Comparison of ENCODE assay signal across 18 cellular contexts in the genomic region with DNA sequence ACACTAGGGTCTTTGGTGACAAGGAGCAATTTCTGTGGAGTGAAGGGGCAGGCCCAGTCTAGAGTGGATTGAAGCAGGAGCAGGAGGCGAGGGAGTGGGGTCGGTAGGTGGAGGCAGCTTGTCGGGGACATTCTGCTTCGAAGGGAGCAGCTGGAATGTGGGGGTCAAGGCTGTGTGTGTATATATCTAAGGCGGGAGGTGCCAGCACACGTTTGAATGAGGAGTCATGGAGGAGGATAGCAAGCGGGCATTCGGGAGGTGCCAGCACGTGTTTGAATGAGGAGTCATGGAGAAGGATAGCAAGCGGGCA. TPM values are rescaled to one million over a fixed set of nuclear protein-coding genes. Genes with fewer than 3 reads are reported as not detected.
DNase-seq lines count a peak whose midpoint lies in the region; ATAC-seq, FAIRE-seq and TF ChIP-seq lines count a peak whose summit lies in the region.
"Had no signal": no experiment of that assay in that cellular context is flagged by ENCODE, and none has a peak within 500 bp of the region (broad histone marks: within the 10 kb centered on the region; RNA-seq: fewer than 3 reads in every experiment).

No MANE protein-coding gene starts in this region.

- H3K4me3 Mint-ChIP-seq in immature natural killer cell = no peak overlapping the region
- H3K4me3 Mint-ChIP-seq: B cell; CD4-positive, alpha-beta T cell had no signal

- H3K9me3 ChIP-seq in neuronal stem cell (replicated peaks in 1 of 2; ENCODE audit: control insufficient read depth in 2 of 2, insufficient read depth in 1 of 2, low read depth in 1 of 2, low read length in 2 of 2) (peaks cover 0 to 2% of the 10 kb centered on the region in 2 donors), spleen (no peaks in the 10 kb centered on the region)

- H3K9ac ChIP-seq in neuronal stem cell (ENCODE audit: low read depth, low read length, poor library complexity) = no peak overlapping the region
- H3K9ac ChIP-seq: GM23248 had no signal

- H3K18ac ChIP-seq in neuronal stem cell (ENCODE audit: low read length) = no peak overlapping the region

- H3K4me3 ChIP-seq in neuronal stem cell (ENCODE audit: low read length in 2 of 2) = peak overlapping the region in 1 of 2 donors; percentile 15
- no peak overlapping the region for H3K4me3 ChIP-seq in spleen
- H3K4me3 ChIP-seq: GM23248 had no signal

- in situ Hi-C loops in GM13977 (cut with MboI; ENCODE audit: low pct_unique_long_range_greater_than_20kb, low sequenced_read_pairs, unreplicated experiment) = loop anchor here (25.0 kb wide), 1 partner anchor 309 kb away; no protein-coding TSS in a partner anchor

- no peak overlapping the region for H3K4ac ChIP-seq in neuronal stem cell (ENCODE audit: low read length)

- peak; percentile 2 for DNase-seq in GM13977 (ENCODE audit: low spot score)
- no peak for DNase-seq in neuronal stem cell (ENCODE audit: low spot score)
- DNase-seq in urothelium cell line (ENCODE audit: low spot score) = peak; percentile 2
- DNase-seq in spleen = no peak
- no peak for DNase-seq in immature natural killer cell
- DNase-seq in stimulated activated CD4-positive, alpha-beta T cell treated with anti-CD3 and anti-CD28 coated beads, Interleukin-2, amount 100 ng/mL, for 48 hours = no peak
- DNase-seq: ACHN, C1 segment of cervical spinal cord, Calu3, DMS 273 treated with DMSO at 0.1 percent for 48 hours, GM23248 had no signal

- no peak overlapping the region for H2BK15ac ChIP-seq in neuronal stem cell (ENCODE audit: low read length)

- peaks cover 3 to 5% of the 10 kb centered on the region in 2 donors for H3K4me1 Mint-ChIP-seq in immature natural killer cell
- H3K4me1 Mint-ChIP-seq: B cell had no signal

- H3K27ac ChIP-seq in neuronal stem cell (replicated peaks; ENCODE audit: low read length) (no peak overlapping the region), spleen (no peak overlapping the region)
- H3K27ac ChIP-seq: GM23248, HL-60 had no signal

- TF ChIP-seq POLR2A in spleen (IDR thresholded peaks at IDR 0.05) = no peak

- intact Hi-C loops in spleen (cut with DNase I; ENCODE audit: low total_unique reads) = no loop called here

- no peak overlapping the region for H2AFZ ChIP-seq in neuronal stem cell (ENCODE audit: low read length)
- H2AFZ ChIP-seq: GM23248 had no signal

- H2BK12ac ChIP-seq in neuronal stem cell (ENCODE audit: low read length) = no peak overlapping the region

- H3K4me2 ChIP-seq in neuronal stem cell (ENCODE audit: insufficient read depth, low read length, poor library complexity, severe bottlenecking) = no peak overlapping the region

- peak overlapping the region; percentile 32 for H3K23ac ChIP-seq in neuronal stem cell (ENCODE audit: low read depth, low read length, poor library complexity)

- no peak overlapping the region for H3K14ac ChIP-seq in neuronal stem cell (ENCODE audit: low read length)

- no peak overlapping the region for H3K27ac Mint-ChIP-seq in immature natural killer cell
- H3K27ac Mint-ChIP-seq: B cell; CD4-positive, alpha-beta T cell had no signal

- ATAC-seq in esophagus mucosa = peak; percentile 27
- ATAC-seq: HCT116 had no signal

- no peak overlapping the region for H2AK5ac ChIP-seq in neuronal stem cell (ENCODE audit: low read depth, low read length)

- H4K91ac ChIP-seq in neuronal stem cell (ENCODE audit: low read depth, low read length, poor library complexity) = no peak overlapping the region

- no peak overlapping the region for H2BK5ac ChIP-seq in neuronal stem cell (ENCODE audit: low read length)

- no peak overlapping the region for H2BK120ac ChIP-seq in neuronal stem cell (ENCODE audit: low read depth, low read length)

- no peaks in the 10 kb centered on the region for H3K9me3 Mint-ChIP-seq in immature natural killer cell
- H3K9me3 Mint-ChIP-seq: CD4-positive, alpha-beta T cell had no signal

- H3K27me3 ChIP-seq in neuronal stem cell (ENCODE audit: control insufficient read depth in 3 of 3, insufficient read depth in 3 of 3, low read depth in 1 of 3, low read length in 3 of 3) (no peaks in the 10 kb centered on the region), spleen (replicated peaks in 1 of 7) (no peaks in the 10 kb centered on the region)

- WGBS in neuronal stem cell (ENCODE audit: extremely low coverage in 2 of 2, insufficient read length in 2 of 2, insufficient replicate concordance in 1 of 2), 2 donors = no CpG with 5 or more reads among the region's 10 CpGs
- WGBS in spleen, 5 donors = 86 to 91% (median 90%) methylated on average over 10 of the region's 10 CpGs

- FAIRE-seq in urothelium cell line (lab: Jason Lieb, UNC) = no peak
- FAIRE-seq: GM18507, H54 had no signal

- no peak overlapping the region for H4K8ac ChIP-seq in neuronal stem cell (ENCODE audit: low read depth, low read length)

- peaks cover 0 to 12% of the 10 kb centered on the region in 2 donors for H3K36me3 ChIP-seq in neuronal stem cell (replicated peaks in 1 of 2; ENCODE audit: control insufficient read depth in 2 of 2, insufficient read depth in 2 of 2, low read length in 2 of 2)
- H3K36me3 ChIP-seq in spleen = no peaks in the 10 kb centered on the region

- H3K27me3 Mint-ChIP-seq in immature natural killer cell (ENCODE audit: low read depth in 3 of 3) = no peaks in the 10 kb centered on the region
- H3K27me3 Mint-ChIP-seq: B cell; CD4-positive, alpha-beta T cell had no signal

- no peaks in the 10 kb centered on the region for H3K79me1 ChIP-seq in neuronal stem cell (ENCODE audit: low read depth, low read length)

- TF ChIP-seq CTCF in GM13977 (IDR thresholded peaks at IDR 0.05; ENCODE audit: extremely low read depth, insufficient read depth, missing control alignments) (no peak), spleen (IDR thresholded peaks at IDR 0.05 in 8 of 11, conservative IDR thresholded peaks at IDR 0.05 in 3 of 11) (no peak)

- H3K36me3 Mint-ChIP-seq in immature natural killer cell = peaks cover 0 to 4% (median 3%) of the 10 kb centered on the region in 3 donors

- H3K4me1 ChIP-seq in neuronal stem cell (ENCODE audit: control insufficient read depth in 2 of 2, insufficient read depth in 1 of 2, low read depth in 1 of 2, low read length in 2 of 2) (no peaks in the 10 kb centered on the region), spleen (no peaks in the 10 kb centered on the region)

RNA-seq across cellular contexts. Expression of a gene that starts 17.7 kb away (rescaled TPM):
- total RNA-seq in esophagus mucosa (0.64 TPM), spleen (1 to 10 TPM; 1.9 to 3.6 (median 2.8) TPM)
- 6.8 TPM for polyA plus RNA-seq in neuronal stem cell (2013, experiment 1 of 2)
- polyA plus RNA-seq in neuronal stem cell (2013, experiment 2 of 2) = 7.4 TPM
- polyA plus RNA-seq in spleen (1 to 10 TPM; 1.2 to 2.6 (median 2.1) TPM), immature natural killer cell (1 to 10 TPM; 3.2 to 4.6 (median 3.3) TPM)

RNA-seq across cellular contexts. Expression of a gene that starts 39.8 kb away (rescaled TPM):
- 69.3 TPM for total RNA-seq in esophagus mucosa
- 106 TPM for polyA plus RNA-seq in neuronal stem cell (2013, experiment 1 of 2)
- polyA plus RNA-seq in neuronal stem cell (2013, experiment 2 of 2) = 109 TPM
- total RNA-seq in spleen = 10 to 100 TPM; 36.5 to 58.9 (median 47.5) TPM
- polyA plus RNA-seq in spleen = 10 to 100 TPM; 29.9 to 39.1 (median 39.1) TPM
- polyA plus RNA-seq in immature natural killer cell = 100 to 1,000 TPM in 1 of 3 donors, 10 to 100 TPM in 2; 93.7 to 120 (median 95.9) TPM

Comparison
In these comparisons a context has a peak if more than half of its experiments do, and no peak if none do; other contexts are left out.
1. DNase-seq: peak in GM13977 (single experiment) and urothelium cell line (single experiment); none in neuronal stem cell (single experiment), spleen (single experiment), immature natural killer cell (0 of 3) and stimulated activated CD4-positive, alpha-beta T cell treated with anti-CD3 and anti-CD28 coated beads, Interleukin-2, amount 100 ng/mL, for 48 hours (0 of 2).